8 cellular contexts compared by ENCODE assay signal in genomic region chr20:32485126-32485769, GRCh38.
DNase-seq lines count a peak whose midpoint lies in the region; TF ChIP-seq lines count a peak whose summit lies in the region.

No MANE protein-coding gene starts in this region.

- intact Hi-C loops in activated T-helper 1 cell treated with anti-CD3 and anti-CD28 coated beads, Interleukin-12 subunit alpha, Interleukin-12 subunit beta, Interleukin-2, Interleukin-4 antibody, amounts not matched to agents 30 ng/mL and 10 ng/mL and 1 ng/mL, durations not matched to agents 14 hours and 24 hours and 36 hours (cut with micrococcal nuclease), result loop anchor here (1.0 to 10.0 kb wide), 6 partner anchors 46 to 330 kb away; no protein-coding TSS in a partner anchor

- H3K27ac Mint-ChIP-seq in activated T-helper 1 cell treated with anti-CD3 and anti-CD28 coated beads, Interleukin-12 subunit alpha, Interleukin-12 subunit beta, Interleukin-2, Interleukin-4 antibody, amounts not matched to agents 30 ng/mL and 10 ng/mL and 1 ng/mL, durations not matched to agents 14 hours and 24 hours and 36 hours, result peak overlapping the region; percentile 85
- H3K27ac Mint-ChIP-seq in nephron progenitor cell, result peak overlapping the region; percentile 93
- peak overlapping the region; percentile 92 for H3K27ac Mint-ChIP-seq in stimulated activated naive CD8-positive, alpha-beta T cell treated with anti-CD3 and anti-CD28 coated beads, Interleukin-15, Interleukin-2, amounts not matched to agents 100 ng/mL and 50 ng/mL, for 24 hours

- peaks cover 21% of the 10 kb centered on the region for H3K4me1 Mint-ChIP-seq in activated T-helper 1 cell treated with anti-CD3 and anti-CD28 coated beads, Interleukin-12 subunit alpha, Interleukin-12 subunit beta, Interleukin-2, Interleukin-4 antibody, amounts not matched to agents 30 ng/mL and 10 ng/mL and 1 ng/mL, durations not matched to agents 14 hours and 24 hours and 36 hours (ENCODE audit: low read depth)
- peaks cover 36% of the 10 kb centered on the region for H3K4me1 Mint-ChIP-seq in nephron progenitor cell
- peaks cover 19% of the 10 kb centered on the region for H3K4me1 Mint-ChIP-seq in stimulated activated naive CD8-positive, alpha-beta T cell treated with anti-CD3 and anti-CD28 coated beads, Interleukin-15, Interleukin-2, amounts not matched to agents 100 ng/mL and 50 ng/mL, for 24 hours (ENCODE audit: low read depth)

- H3K27me3 Mint-ChIP-seq in activated T-helper 1 cell treated with anti-CD3 and anti-CD28 coated beads, Interleukin-12 subunit alpha, Interleukin-12 subunit beta, Interleukin-2, Interleukin-4 antibody, amounts not matched to agents 30 ng/mL and 10 ng/mL and 1 ng/mL, durations not matched to agents 14 hours and 24 hours and 36 hours (ENCODE audit: insufficient read depth), result peaks cover 7% of the 10 kb centered on the region
- peaks cover 10% of the 10 kb centered on the region for H3K27me3 Mint-ChIP-seq in nephron progenitor cell (ENCODE audit: low read depth, poor library complexity)
- no peaks in the 10 kb centered on the region for H3K27me3 Mint-ChIP-seq in stimulated activated naive CD8-positive, alpha-beta T cell treated with anti-CD3 and anti-CD28 coated beads, Interleukin-15, Interleukin-2, amounts not matched to agents 100 ng/mL and 50 ng/mL, for 24 hours

- H3K9me3 Mint-ChIP-seq in activated T-helper 1 cell treated with anti-CD3 and anti-CD28 coated beads, Interleukin-12 subunit alpha, Interleukin-12 subunit beta, Interleukin-2, Interleukin-4 antibody, amounts not matched to agents 30 ng/mL and 10 ng/mL and 1 ng/mL, durations not matched to agents 14 hours and 24 hours and 36 hours, result no peaks in the 10 kb centered on the region
- no peaks in the 10 kb centered on the region for H3K9me3 Mint-ChIP-seq in nephron progenitor cell
- H3K9me3 Mint-ChIP-seq in stimulated activated naive CD8-positive, alpha-beta T cell treated with anti-CD3 and anti-CD28 coated beads, Interleukin-15, Interleukin-2, amounts not matched to agents 100 ng/mL and 50 ng/mL, for 24 hours, result no peaks in the 10 kb centered on the region

- peak; percentile 83 for TF ChIP-seq CTCF in nephron progenitor cell (IDR thresholded peaks at IDR 0.05)

- DNase-seq in AML-193 (lab: John Stamatoyannopoulos, UW), result peak; percentile 77 to 86
- peak; percentile 55 for DNase-seq in GM19240 (ENCODE audit: insufficient read length, low spot score)
- DNase-seq in LHCN-M2 (ENCODE audit: low read depth), result peak; percentile 78
- DNase-seq in RPMI7951 (ENCODE audit: low read depth), result peak; percentile 87
- peak; percentile 72 for DNase-seq in activated T-helper 1 cell treated with anti-CD3 and anti-CD28 coated beads, Interleukin-12 subunit alpha, Interleukin-12 subunit beta, Interleukin-2, Interleukin-4 antibody, amounts not matched to agents 30 ng/mL and 10 ng/mL and 1 ng/mL, durations not matched to agents 14 hours and 24 hours and 36 hours (ENCODE audit: low spot score)
- DNase-seq in fibroblast of peridontal ligament (ENCODE audit: extremely low read depth), result peak; percentile 88
- peak; percentile 70 for DNase-seq in nephron progenitor cell

- peak overlapping the region; percentile 89 for H3K4me3 Mint-ChIP-seq in activated T-helper 1 cell treated with anti-CD3 and anti-CD28 coated beads, Interleukin-12 subunit alpha, Interleukin-12 subunit beta, Interleukin-2, Interleukin-4 antibody, amounts not matched to agents 30 ng/mL and 10 ng/mL and 1 ng/mL, durations not matched to agents 14 hours and 24 hours and 36 hours
- peak overlapping the region; percentile 87 for H3K4me3 Mint-ChIP-seq in nephron progenitor cell
- H3K4me3 Mint-ChIP-seq in stimulated activated naive CD8-positive, alpha-beta T cell treated with anti-CD3 and anti-CD28 coated beads, Interleukin-15, Interleukin-2, amounts not matched to agents 100 ng/mL and 50 ng/mL, for 24 hours, result peak overlapping the region; percentile 89

- H3K36me3 Mint-ChIP-seq in activated T-helper 1 cell treated with anti-CD3 and anti-CD28 coated beads, Interleukin-12 subunit alpha, Interleukin-12 subunit beta, Interleukin-2, Interleukin-4 antibody, amounts not matched to agents 30 ng/mL and 10 ng/mL and 1 ng/mL, durations not matched to agents 14 hours and 24 hours and 36 hours (ENCODE audit: low read depth), result peaks cover 7% of the 10 kb centered on the region
- peaks cover 21% of the 10 kb centered on the region for H3K36me3 Mint-ChIP-seq in nephron progenitor cell (ENCODE audit: low read depth)
- peaks cover 3% of the 10 kb centered on the region for H3K36me3 Mint-ChIP-seq in stimulated activated naive CD8-positive, alpha-beta T cell treated with anti-CD3 and anti-CD28 coated beads, Interleukin-15, Interleukin-2, amounts not matched to agents 100 ng/mL and 50 ng/mL, for 24 hours (ENCODE audit: low read depth)

Comparison
In these comparisons a context has a peak if more than half of its experiments do, and no peak if none do; other contexts are left out.
1. Peak in every context shown above with its lines: DNase-seq.